ENCODE assay signal across 17 cellular contexts in the genomic region with DNA sequence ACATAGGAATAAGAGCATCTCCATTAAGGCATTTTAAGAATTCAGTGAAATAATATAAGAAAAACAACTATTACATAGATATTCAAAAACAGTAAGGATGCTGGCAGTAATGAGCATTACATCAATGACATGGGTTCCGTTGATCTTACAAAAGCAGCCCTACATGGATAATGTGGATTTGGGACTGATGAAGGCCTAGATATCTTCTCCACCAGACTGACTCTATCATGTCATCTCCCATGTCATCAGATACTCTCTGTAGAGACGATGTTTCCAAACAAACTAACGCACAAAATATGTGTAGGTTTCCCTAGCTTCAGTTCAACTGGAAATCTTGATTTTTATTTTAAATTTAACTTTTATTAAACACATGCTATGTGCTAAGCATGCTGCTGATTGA. TPM values are rescaled to one million over a fixed set of nuclear protein-coding genes. Genes with fewer than 3 reads are reported as not detected.
DNase-seq lines count a peak whose midpoint lies in the region; ATAC-seq, FAIRE-seq and TF ChIP-seq lines count a peak whose summit lies in the region.
"Had no signal": no experiment of that assay in that cellular context is flagged by ENCODE, and none has a peak within 500 bp of the region (broad histone marks: within the 10 kb centered on the region; RNA-seq: fewer than 3 reads in every experiment).

No MANE protein-coding gene starts in this region.

- H2BK120ac ChIP-seq in mesendoderm (ENCODE audit: low read depth, low read length), result no peak overlapping the region

- POLR2A ChIA-PET in MCF 10A (lab: Yijun Ruan, JAX), result interaction anchor here (0.6 to 8.4 kb wide), 9 partner anchors 19 to 106 kb away, joined by 3 to 242 read pairs (median 4); no protein-coding TSS in a partner anchor

- H2AFZ ChIP-seq in keratinocyte (ENCODE audit: control insufficient read depth, low read length), result no peak overlapping the region

- H3K4ac ChIP-seq in mesendoderm (ENCODE audit: low read depth, low read length), result no peak overlapping the region

- DNase-seq in Caki2 (ENCODE audit: low read depth) (peak; percentile 51), MCF 10A (ENCODE audit: unreplicated experiment) (no peak), keratinocyte (ENCODE audit: low read depth, low spot score) (no peak), mesendoderm (no peak)
- DNase-seq in activated T-cell treated with anti-CD3 and anti-CD28 coated beads, Interleukin-2, amount 50 U/mL, for 48 hours, result no peak
- DNase-seq: activated CD4-positive, alpha-beta memory T cell treated with anti-CD3 and anti-CD28 coated beads, Interleukin-2, amount 10 ng/mL, durations not matched to agents 7 days and 5 days; AML-193; amniotic stem cell; Kasumi-1; NCI-H1694; NCI-H510A; thyroid gland had no signal

- no peak overlapping the region for H4K5ac ChIP-seq in mesendoderm (ENCODE audit: low read length)

- H3K4me3 Mint-ChIP-seq in MCF 10A (ENCODE audit: unreplicated experiment), result peak overlapping the region; percentile 99
- H3K4me3 Mint-ChIP-seq: activated CD4-positive, alpha-beta memory T cell treated with anti-CD3 and anti-CD28 coated beads, Interleukin-2, amount 10 ng/mL, durations not matched to agents 7 days and 5 days; dendritic cell treated with granulocyte-macrophage colony-stimulating factor and Interleukin-4, amounts not matched to agents 40 ng/mL and 50 ng/mL, for 4 days had no signal

- H3K56ac ChIP-seq in mesendoderm (ENCODE audit: low read length), result no peak overlapping the region

- H3K9ac ChIP-seq in keratinocyte (ENCODE audit: control insufficient read depth, extremely low read depth, insufficient read depth, low read length), result no peak overlapping the region
- H3K9ac ChIP-seq in skeletal muscle tissue (ENCODE audit: low read depth in 1 of 3, low read length in 3 of 3), result no peak overlapping the region
- H3K9ac ChIP-seq in mesendoderm (ENCODE audit: low read length), result no peak overlapping the region

- no peaks in the 10 kb centered on the region for H3K27me3 ChIP-seq in keratinocyte (ENCODE audit: control insufficient read depth, extremely low read depth, insufficient read depth, low read length)
- no peaks in the 10 kb centered on the region for H3K27me3 ChIP-seq in skeletal muscle tissue (ENCODE audit: control insufficient read depth in 3 of 3, insufficient read depth in 3 of 3, low read length in 3 of 3)
- no peaks in the 10 kb centered on the region for H3K27me3 ChIP-seq in mesendoderm (ENCODE audit: insufficient read depth, low read length, poor library complexity)
- H3K27me3 ChIP-seq: thyroid gland had no signal

- no peak overlapping the region for H4K8ac ChIP-seq in mesendoderm (ENCODE audit: low read depth, low read length)

- H3K4me1 Mint-ChIP-seq in MCF 10A (ENCODE audit: insufficient read depth, unreplicated experiment), result peaks cover 5% of the 10 kb centered on the region
- H3K4me1 Mint-ChIP-seq: activated CD4-positive, alpha-beta memory T cell treated with anti-CD3 and anti-CD28 coated beads, Interleukin-2, amount 10 ng/mL, durations not matched to agents 7 days and 5 days had no signal

- no peak overlapping the region for H3K23ac ChIP-seq in mesendoderm (ENCODE audit: low read length)

- no peak for FAIRE-seq in keratinocyte (lab: Jason Lieb, UNC)

- no peaks in the 10 kb centered on the region for H3K27me3 Mint-ChIP-seq in MCF 10A (ENCODE audit: insufficient read depth, unreplicated experiment)

- H3K4me3 ChIP-seq in keratinocyte (ENCODE audit: control insufficient read depth in 2 of 3, extremely low read depth in 1 of 3, insufficient read depth in 2 of 3, low read depth in 1 of 3, low read length in 3 of 3) (peak overlapping the region in 1 of 3 experiments; percentile 89), skeletal muscle tissue (ENCODE audit: low read length in 3 of 3) (peak overlapping the region in 1 of 3 donors; percentile 40), mesendoderm (ENCODE audit: low read length) (no peak overlapping the region)
- H3K4me3 ChIP-seq: thyroid gland had no signal

- H3K9me3 Mint-ChIP-seq in MCF 10A (ENCODE audit: unreplicated experiment), result peaks cover 6% of the 10 kb centered on the region
- H3K9me3 Mint-ChIP-seq: dendritic cell treated with granulocyte-macrophage colony-stimulating factor and Interleukin-4, amounts not matched to agents 40 ng/mL and 50 ng/mL, for 4 days had no signal

- no peaks in the 10 kb centered on the region for H4K20me1 ChIP-seq in keratinocyte (ENCODE audit: control insufficient read depth, extremely low read depth, insufficient read depth, low read length)

- CTCF ChIA-PET in MCF 10A (lab: Yijun Ruan, JAX), result interaction anchor here (0.6 to 1.1 kb wide), 2 partner anchors 39 to 73 kb away, joined by 3 read pairs; no protein-coding TSS in a partner anchor

- no peaks in the 10 kb centered on the region for H3K79me1 ChIP-seq in mesendoderm (ENCODE audit: low read length)

- H3K4me1 ChIP-seq in keratinocyte (ENCODE audit: control insufficient read depth, extremely low read depth, insufficient read depth, low read length), result peaks cover 9% of the 10 kb centered on the region
- H3K4me1 ChIP-seq in skeletal muscle tissue (ENCODE audit: control insufficient read depth in 3 of 3, insufficient read depth in 3 of 3, low read length in 3 of 3), result peaks cover 5 to 16% (median 6%) of the 10 kb centered on the region in 3 donors
- no peaks in the 10 kb centered on the region for H3K4me1 ChIP-seq in mesendoderm (ENCODE audit: control insufficient read depth, low read depth, low read length)

- ATAC-seq in GM18909 (IDR thresholded peaks at IDR 0.05; ENCODE audit: poor library complexity, unreplicated experiment) (no peak), HG03108 (IDR thresholded peaks at IDR 0.05; ENCODE audit: unreplicated experiment) (no peak)
- ATAC-seq: SK-N-SH treated with all-trans-retinoic acid at 6 μM for 48 hours had no signal

- no peaks in the 10 kb centered on the region for H3K9me1 ChIP-seq in keratinocyte (ENCODE audit: control insufficient read depth, extremely low read depth, insufficient read depth, low read length)

- peak overlapping the region; percentile 64 for H3K27ac Mint-ChIP-seq in MCF 10A (ENCODE audit: low read depth, unreplicated experiment)
- H3K27ac Mint-ChIP-seq: activated CD4-positive, alpha-beta memory T cell treated with anti-CD3 and anti-CD28 coated beads, Interleukin-2, amount 10 ng/mL, durations not matched to agents 7 days and 5 days; dendritic cell treated with granulocyte-macrophage colony-stimulating factor and Interleukin-4, amounts not matched to agents 40 ng/mL and 50 ng/mL, for 4 days had no signal

- H3K79me2 ChIP-seq in keratinocyte (ENCODE audit: control insufficient read depth, insufficient read depth, low read length), result peaks cover 22% of the 10 kb centered on the region
- no peaks in the 10 kb centered on the region for H3K79me2 ChIP-seq in mesendoderm (ENCODE audit: control insufficient read depth, insufficient read depth, low read length)

- dilution Hi-C loops in keratinocyte (cut with MboI; ENCODE audit: extremely low pct_ligation_motif_present, low sequenced_read_pairs), result no loop called here

- peak overlapping the region; percentile 92 for H3K4me2 ChIP-seq in keratinocyte (ENCODE audit: control insufficient read depth, extremely low read depth, insufficient read depth, low read depth, low read length)
- no peak overlapping the region for H3K4me2 ChIP-seq in mesendoderm (ENCODE audit: low read length)

- no peak overlapping the region for H2BK15ac ChIP-seq in mesendoderm (replicated peaks; ENCODE audit: low read depth)

- H2AK5ac ChIP-seq in mesendoderm (ENCODE audit: low read length), result no peak overlapping the region

- in situ Hi-C loops in Caki2 (cut with HindIII; ENCODE audit: low pct_unique_long_range_greater_than_20kb, low sequenced_read_pairs), result no loop called here

- no peak for TF ChIP-seq CTCF in MCF 10A (IDR thresholded peaks at IDR 0.05; ENCODE audit: unreplicated experiment)
- TF ChIP-seq CTCF in keratinocyte (optimal IDR thresholded peaks at IDR 0.05 in 1 of 3, IDR thresholded peaks at IDR 0.05 in 1 of 3, conservative IDR thresholded peaks at IDR 0.05 in 1 of 3; ENCODE audit: extremely low read depth in 1 of 3, insufficient read depth in 2 of 3, low read length in 3 of 3), result no peak

- H3K36me3 ChIP-seq in keratinocyte (ENCODE audit: control insufficient read depth in 2 of 2, extremely low read depth in 1 of 2, insufficient read depth in 2 of 2, low read length in 2 of 2) (peaks cover 2 to 9% of the 10 kb centered on the region in 2 experiments), skeletal muscle tissue (ENCODE audit: control insufficient read depth in 3 of 3, insufficient read depth in 3 of 3, low read length in 3 of 3) (no peaks in the 10 kb centered on the region), mesendoderm (ENCODE audit: control insufficient read depth, insufficient read depth, low read length) (no peaks in the 10 kb centered on the region)
- H3K36me3 ChIP-seq: thyroid gland had no signal

- no peak overlapping the region for H2BK5ac ChIP-seq in mesendoderm (ENCODE audit: low read length)

- BruUV-seq in MCF 10A (replicated peaks; lab: Mats Ljungman, UMichigan), result no TSS peak

- H3K27ac ChIP-seq in keratinocyte (ENCODE audit: control insufficient read depth, insufficient read depth, low read length) (peak overlapping the region; percentile 95), skeletal muscle tissue (ENCODE audit: low read depth, low read length) (peak overlapping the region; percentile 11), mesendoderm (ENCODE audit: low read depth, low read length) (no peak overlapping the region)
- H3K27ac ChIP-seq: thyroid gland had no signal

- peaks cover 12% of the 10 kb centered on the region for H3K36me3 Mint-ChIP-seq in MCF 10A (ENCODE audit: insufficient read depth, unreplicated experiment)

- no CpG with 5 or more reads among the region's 3 CpGs for WGBS in mesendoderm (ENCODE audit: extremely low coverage, insufficient coverage, low lambda C conversion rate)

- intact Hi-C loops in MCF 10A (cut with micrococcal nuclease), result loop anchor here (5.0 kb wide), 1 partner anchor 209 kb away; no protein-coding TSS in a partner anchor

- H3K9me3 ChIP-seq in keratinocyte (ENCODE audit: control insufficient read depth, low read depth, low read length) (no peaks in the 10 kb centered on the region), skeletal muscle tissue (ENCODE audit: control insufficient read depth in 3 of 3, low read length in 3 of 3) (peaks cover 0 to 3% (median 0%) of the 10 kb centered on the region in 3 donors)
- H3K9me3 ChIP-seq: thyroid gland had no signal

- no peak overlapping the region for H3K18ac ChIP-seq in mesendoderm (ENCODE audit: low read length)

RNA-seq across cellular contexts. Expression of a gene that starts 3.6 kb away (rescaled TPM):
- total RNA-seq in Caki2 (2014; rRNA removed; shearing (Covaris generic); ENCODE audit: low replicate concordance), result 28.4 TPM in 2 replicates
- total RNA-seq in MCF 10A (2022) (59.2 and 80.4 TPM in 2 replicates), skeletal muscle tissue (14.1 TPM)
- polyA plus RNA-seq in keratinocyte, result 11.9 to 42.7 TPM (median 25.0 TPM) in 3 replicates
- 34.2 TPM for polyA plus RNA-seq in keratinocyte (2011; ENCODE audit: low read depth)
- polyA plus RNA-seq in keratinocyte (2011; cell fraction: cytosol; rRNA removed), result 17.4 and 18.7 TPM in 2 replicates
- polyA plus RNA-seq in keratinocyte (2011; cell fraction: nucleus; rRNA removed), result 52.9 and 62.6 TPM in 2 replicates
- polyA plus RNA-seq in keratinocyte (2012; ENCODE audit: low replicate concordance), result 8.0 and 35.9 TPM in 2 replicates
- 9.9 to 62.2 TPM (median 26.1 TPM) in 3 replicates for polyA minus RNA-seq in keratinocyte
- polyA minus RNA-seq in keratinocyte (2011; cell fraction: cytosol; rRNA and poly(A)+ RNA removed), result 20.3 TPM
- 37.4 and 60.2 TPM in 2 replicates for polyA minus RNA-seq in keratinocyte (2011; cell fraction: nucleus; rRNA and poly(A)+ RNA removed)
- polyA plus RNA-seq in mesendoderm (2013, experiment 1 of 2), result 0.22 TPM
- 0.24 TPM for polyA plus RNA-seq in mesendoderm (2013, experiment 2 of 2)
- total RNA-seq: activated CD4-positive, alpha-beta memory T cell treated with anti-CD3 and anti-CD28 coated beads, Interleukin-2, amount 10 ng/mL, durations not matched to agents 7 days and 5 days had no signal
